Comparison of ENCODE assay signal across 13 cellular contexts in the genomic region with DNA sequence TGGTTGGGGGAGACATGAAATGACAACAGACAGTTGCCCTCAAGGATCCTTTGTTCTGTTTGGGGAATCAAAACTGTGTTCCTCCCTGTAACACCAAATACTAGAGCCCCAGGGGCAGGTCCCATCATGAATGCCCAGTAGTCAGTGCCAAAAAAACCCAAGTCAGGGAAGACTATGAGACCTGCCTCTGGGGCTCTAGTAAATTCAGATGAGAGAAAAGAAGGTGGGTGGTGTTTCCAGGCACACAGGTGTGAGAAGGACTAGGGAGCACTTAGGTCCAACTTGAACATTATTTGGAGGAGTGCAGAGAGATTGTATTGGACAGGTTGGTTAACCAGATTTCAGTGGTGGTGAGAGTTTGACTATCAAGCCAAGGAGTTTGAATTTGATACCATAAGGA. TPM values are rescaled to one million over a fixed set of nuclear protein-coding genes. Genes with fewer than 3 reads are reported as not detected.
DNase-seq lines count a peak whose midpoint lies in the region; ATAC-seq and TF ChIP-seq lines count a peak whose summit lies in the region.
"Had no signal": no experiment of that assay in that cellular context is flagged by ENCODE, and none has a peak within 500 bp of the region (broad histone marks: within the 10 kb centered on the region; RNA-seq: fewer than 3 reads in every experiment).

No MANE protein-coding gene starts in this region.

- H2AFZ ChIP-seq in mammary epithelial cell (ENCODE audit: low read depth, low read length) (no peak overlapping the region), neural progenitor cell (replicated peaks) (no peak overlapping the region)

- dilution Hi-C loops in mammary epithelial cell (cut with HindIII; ENCODE audit: low sequenced_read_pairs): no loop called here

- peaks cover 98% of the 10 kb centered on the region for H3K4me1 ChIP-seq in BLaER1
- H3K4me1 ChIP-seq in mammary epithelial cell (ENCODE audit: insufficient read depth, low read length): peaks cover 57% of the 10 kb centered on the region
- H3K4me1 ChIP-seq in neural progenitor cell: peaks cover 12% of the 10 kb centered on the region

- peak overlapping the region; percentile 74 for H3K27ac Mint-ChIP-seq in neural progenitor cell

- ATAC-seq in HG03095 (IDR thresholded peaks at IDR 0.05; ENCODE audit: unreplicated experiment): no peak

- peaks cover 13% of the 10 kb centered on the region for H3K27me3 Mint-ChIP-seq in neural progenitor cell (ENCODE audit: insufficient read depth, low read depth)

- no peak for DNase-seq in Jurkat, Clone E6-1 (ENCODE audit: low read depth, low spot score)
- DNase-seq in mammary epithelial cell: no peak
- no peak for DNase-seq in neural progenitor cell (ENCODE audit: low spot score)
- DNase-seq in NCI-H2196 (lab: John Stamatoyannopoulos, UW; ENCODE audit: unreplicated experiment): no peak
- DNase-seq in activated CD4-positive, CD25-positive, alpha-beta regulatory T cell treated with anti-CD3 and anti-CD28 coated beads, Interleukin-2, amount 50 U/mL, for 72 hours: no peak
- no peak for DNase-seq in NCI-H446 treated with DMSO at 0.1 percent for 48 hours (lab: John Stamatoyannopoulos, UW)
- DNase-seq: DMS79, foreskin melanocyte, NCI-H187 treated with DMSO at 0.1 percent for 48 hours, SIG-M5 had no signal

- CTCF ChIA-PET in mammary epithelial cell (lab: Charles Lee; ENCODE audit: low non-redundant PET): no interaction called here

- H3K9ac ChIP-seq in BLaER1: peak overlapping the region; percentile 93
- H3K9ac ChIP-seq in mammary epithelial cell (ENCODE audit: insufficient read depth, low read length): no peak overlapping the region
- H3K9ac ChIP-seq in neural progenitor cell: no peak overlapping the region

- no peaks in the 10 kb centered on the region for H3K9me3 ChIP-seq in BLaER1
- H3K9me3 ChIP-seq in mammary epithelial cell (replicated peaks; ENCODE audit: insufficient read depth, low read length): no peaks in the 10 kb centered on the region
- H3K9me3 ChIP-seq in neural progenitor cell (ENCODE audit: low read depth): no peaks in the 10 kb centered on the region

- no peaks in the 10 kb centered on the region for H3K36me3 Mint-ChIP-seq in neural progenitor cell

- peaks cover 17% of the 10 kb centered on the region for H3K4me1 Mint-ChIP-seq in neural progenitor cell

- H3K79me2 ChIP-seq in mammary epithelial cell (ENCODE audit: insufficient read depth, low read length) (no peaks in the 10 kb centered on the region), neural progenitor cell (ENCODE audit: low read depth) (no peaks in the 10 kb centered on the region)

- TF ChIP-seq CTCF in mammary epithelial cell (conservative IDR thresholded peaks at IDR 0.05 in 1 of 2, IDR thresholded peaks at IDR 0.05 in 1 of 2; ENCODE audit: extremely low read depth in 1 of 2, insufficient read depth in 1 of 2, low read depth in 1 of 2, low read length in 2 of 2) (no peak), neural progenitor cell (IDR thresholded peaks at IDR 0.05) (no peak)

- peak overlapping the region; percentile 94 for H3K4me2 ChIP-seq in BLaER1
- H3K4me2 ChIP-seq in mammary epithelial cell (ENCODE audit: insufficient read depth, low read depth, low read length): peak overlapping the region; percentile 18
- H3K4me2 ChIP-seq in neural progenitor cell: no peak overlapping the region

- H3K27ac ChIP-seq in BLaER1: peak overlapping the region; percentile 97
- no peak overlapping the region for H3K27ac ChIP-seq in mammary epithelial cell (ENCODE audit: insufficient read depth, low read depth, low read length)
- no peak overlapping the region for H3K27ac ChIP-seq in neural progenitor cell
- H3K27ac ChIP-seq: cardiac muscle cell had no signal

- no peaks in the 10 kb centered on the region for H3F3A ChIP-seq in neural progenitor cell (ENCODE audit: low read depth)

- in situ Hi-C loops in mammary epithelial cell (cut with MboI; ENCODE audit: low sequenced_read_pairs in 2 of 2): loop anchor here in 1 of 2 donors (5.0 kb wide), 1 partner anchor 71 kb away; a partner anchor contains a TSS

- H3K9me3 Mint-ChIP-seq in neural progenitor cell: no peaks in the 10 kb centered on the region

- no peaks in the 10 kb centered on the region for H3K36me3 ChIP-seq in BLaER1
- no peaks in the 10 kb centered on the region for H3K36me3 ChIP-seq in mammary epithelial cell (ENCODE audit: insufficient read depth, low read length)
- no peaks in the 10 kb centered on the region for H3K36me3 ChIP-seq in neural progenitor cell
- H3K36me3 ChIP-seq: cardiac muscle cell had no signal

- H3K4me3 ChIP-seq in BLaER1 (peak overlapping the region; percentile 60), mammary epithelial cell (replicated peaks in 1 of 3; ENCODE audit: insufficient read depth in 1 of 3, low read depth in 2 of 3, low read length in 3 of 3) (no peak overlapping the region), neural progenitor cell (no peak overlapping the region)
- H3K4me3 ChIP-seq in Jurkat, Clone E6-1 (ENCODE audit: low read length): peak overlapping the region; percentile 40
- H3K4me3 ChIP-seq: cardiac muscle cell had no signal

- no peaks in the 10 kb centered on the region for H4K20me1 ChIP-seq in BLaER1
- no peaks in the 10 kb centered on the region for H4K20me1 ChIP-seq in mammary epithelial cell (ENCODE audit: insufficient read depth, low read length)
- no peaks in the 10 kb centered on the region for H4K20me1 ChIP-seq in neural progenitor cell (ENCODE audit: low read depth)

- H3K27me3 ChIP-seq in BLaER1 (no peaks in the 10 kb centered on the region), mammary epithelial cell (ENCODE audit: insufficient read depth, low read length) (no peaks in the 10 kb centered on the region), neural progenitor cell (no peaks in the 10 kb centered on the region)
- H3K27me3 ChIP-seq: cardiac muscle cell had no signal

- intact Hi-C loops in mammary epithelial cell (cut with micrococcal nuclease): no loop called here

- no TSS peak for BruUV-seq in mammary epithelial cell (replicated peaks; lab: Mats Ljungman, UMichigan)

- H3K4me3 Mint-ChIP-seq in neural progenitor cell: no peak overlapping the region

RNA-seq across cellular contexts. Expression of a gene that starts 51.9 kb away (rescaled TPM):
- 5.4 TPM for polyA plus RNA-seq in Jurkat, Clone E6-1 (2012; ENCODE audit: insufficient read depth, insufficient read length)
- total RNA-seq in mammary epithelial cell: 10 to 100 TPM; 11.5 to 13.8 TPM
- 15.5 TPM for polyA plus RNA-seq in mammary epithelial cell
- polyA minus RNA-seq in mammary epithelial cell: 69.6 TPM
- 3.1 and 4.3 TPM in 2 replicates for total RNA-seq in neural progenitor cell (ENCODE audit: low replicate concordance)

Comparison
In these comparisons a context has a peak if more than half of its experiments do, and no peak if none do; other contexts are left out.
1. H3K4me3 ChIP-seq: peak in BLaER1 (single experiment) and Jurkat, Clone E6-1 (single experiment); none in mammary epithelial cell (0 of 3) and neural progenitor cell (single experiment).